Comparison of ENCODE assay signal across 18 cellular contexts in the genomic region with DNA sequence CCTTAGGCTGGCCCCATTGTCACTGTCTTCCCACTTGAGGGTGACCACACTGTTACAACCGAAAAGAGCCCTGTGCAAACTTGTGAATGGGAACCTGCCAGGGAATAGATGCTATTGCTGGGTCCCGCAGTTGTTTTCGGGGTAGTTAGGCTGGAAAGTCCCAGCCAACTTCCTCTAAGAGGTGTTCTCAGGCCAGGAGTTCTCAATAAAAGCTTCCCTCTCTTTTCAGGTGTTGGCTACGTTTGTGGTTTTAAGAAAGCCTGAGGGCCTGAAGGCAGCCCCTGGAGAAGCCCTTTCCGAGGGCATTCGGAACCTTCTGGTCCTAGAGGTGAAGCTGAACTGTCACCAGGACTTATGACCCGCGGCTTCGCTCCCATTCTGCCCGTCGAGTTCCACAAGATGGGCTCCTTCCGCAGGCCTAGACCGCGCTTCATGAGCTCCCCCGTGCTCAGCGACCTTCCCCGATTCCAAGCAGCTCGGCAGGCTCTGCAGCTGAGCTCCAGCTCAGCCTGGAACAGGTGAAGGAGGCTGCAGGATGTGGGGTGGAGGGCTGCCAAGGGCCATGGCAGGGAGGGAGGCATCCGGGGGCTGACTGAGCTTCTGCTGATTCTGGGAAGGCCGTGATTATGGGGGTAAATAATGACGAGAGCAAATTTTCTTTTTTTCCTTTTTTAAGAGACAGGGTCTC.
DNase-seq lines count a peak whose midpoint lies in the region; TF ChIP-seq lines count a peak whose summit lies in the region.
"Had no signal": no experiment of that assay in that cellular context is flagged by ENCODE, and none has a peak within 500 bp of the region (broad histone marks: within the 10 kb centered on the region; RNA-seq: fewer than 3 reads in every experiment).

No MANE protein-coding gene starts in this region.

- H3K9me3 ChIP-seq in mononuclear cell (ENCODE audit: low read depth, low read length) (no peaks in the 10 kb centered on the region), stomach (no peaks in the 10 kb centered on the region), ascending aorta (no peaks in the 10 kb centered on the region)
- H3K9me3 ChIP-seq: HAP-1 had no signal

- peaks cover 59% of the 10 kb centered on the region for H3K4me1 Mint-ChIP-seq in T-helper 1 cell treated with Interleukin-12 subunit alpha and Interleukin-12 subunit beta and Interleukin-4 antibody, amounts not matched to agents 30 μg/mL and 1 μg/mL, for 36 hours (ENCODE audit: low read depth)
- peaks cover 62% of the 10 kb centered on the region for H3K4me1 Mint-ChIP-seq in activated T-helper 1 cell treated with anti-CD3 and anti-CD28 coated beads, Interleukin-12 subunit alpha, Interleukin-12 subunit beta, Interleukin-2, Interleukin-4 antibody, amounts not matched to agents 30 ng/mL and 10 ng/mL and 1 ng/mL, durations not matched to agents 14 hours and 24 hours and 36 hours (ENCODE audit: low read depth)

- TF ChIP-seq EP300 in stomach (IDR thresholded peaks at IDR 0.05): no peak

- 78 to 91% (median 84%) methylated on average over 21 of the region's 21 CpGs for WGBS in stomach, 5 donors

- no peaks in the 10 kb centered on the region for H3K9me3 Mint-ChIP-seq in T-helper 1 cell treated with Interleukin-12 subunit alpha and Interleukin-12 subunit beta and Interleukin-4 antibody, amounts not matched to agents 30 μg/mL and 1 μg/mL, for 36 hours
- H3K9me3 Mint-ChIP-seq in activated T-helper 1 cell treated with anti-CD3 and anti-CD28 coated beads, Interleukin-12 subunit alpha, Interleukin-12 subunit beta, Interleukin-2, Interleukin-4 antibody, amounts not matched to agents 30 ng/mL and 10 ng/mL and 1 ng/mL, durations not matched to agents 14 hours and 24 hours and 36 hours: no peaks in the 10 kb centered on the region

- DNase-seq in T-helper 1 cell (no peak), GM12865 (ENCODE audit: low read depth) (peak; percentile 26), stomach (no peak), ascending aorta (ENCODE audit: low spot score in 2 of 2) (no peak)
- no peak for DNase-seq in activated T-helper 1 cell treated with anti-CD3 and anti-CD28 coated beads, Interleukin-12 subunit alpha, Interleukin-12 subunit beta, Interleukin-2, Interleukin-4 antibody, amounts not matched to agents 30 ng/mL and 10 ng/mL and 1 ng/mL, durations not matched to agents 14 hours and 24 hours and 36 hours (ENCODE audit: low spot score)
- DNase-seq in activated effector memory CD4-positive, alpha-beta T cell treated with Interleukin-2 at 50 U/mL for 16 hours: no peak
- DNase-seq: activated CD8-positive, alpha-beta memory T cell treated with anti-CD3 and anti-CD28 coated beads, Interleukin-2, amount 10 ng/mL, durations not matched to agents 7 days and 5 days; activated naive CD4-positive, alpha-beta T cell treated with anti-CD3 and anti-CD28 coated beads, Interleukin-2, amount 50 U/mL, for 16 hours; DMS 273 treated with DMSO at 0.1 percent for 48 hours; GF-D8; head of caudate nucleus; NCI-H1417; NCI-H526 treated with DMSO at 0.1 percent for 48 hours; SHP77 treated with DMSO at 0.1 percent for 48 hours had no signal

- intact Hi-C loops in activated T-helper 1 cell treated with anti-CD3 and anti-CD28 coated beads, Interleukin-12 subunit alpha, Interleukin-12 subunit beta, Interleukin-2, Interleukin-4 antibody, amounts not matched to agents 30 ng/mL and 10 ng/mL and 1 ng/mL, durations not matched to agents 14 hours and 24 hours and 36 hours (cut with micrococcal nuclease): loop anchor here (1.0 kb wide), 1 partner anchor 7 kb away; no protein-coding TSS in a partner anchor
- intact Hi-C loops in stomach (cut with DNase I; ENCODE audit: low total_unique reads) (no loop called here), ascending aorta (cut with DNase I) (loop anchor here (5.0 kb wide), 1 partner anchor 89 kb away; no protein-coding TSS in a partner anchor)

- H3K36me3 Mint-ChIP-seq in T-helper 1 cell treated with Interleukin-12 subunit alpha and Interleukin-12 subunit beta and Interleukin-4 antibody, amounts not matched to agents 30 μg/mL and 1 μg/mL, for 36 hours (ENCODE audit: low read depth): peaks cover 71% of the 10 kb centered on the region
- peaks cover 58% of the 10 kb centered on the region for H3K36me3 Mint-ChIP-seq in activated T-helper 1 cell treated with anti-CD3 and anti-CD28 coated beads, Interleukin-12 subunit alpha, Interleukin-12 subunit beta, Interleukin-2, Interleukin-4 antibody, amounts not matched to agents 30 ng/mL and 10 ng/mL and 1 ng/mL, durations not matched to agents 14 hours and 24 hours and 36 hours (ENCODE audit: low read depth)

- H3K27me3 Mint-ChIP-seq in T-helper 1 cell treated with Interleukin-12 subunit alpha and Interleukin-12 subunit beta and Interleukin-4 antibody, amounts not matched to agents 30 μg/mL and 1 μg/mL, for 36 hours (ENCODE audit: low read depth): no peaks in the 10 kb centered on the region
- H3K27me3 Mint-ChIP-seq in activated T-helper 1 cell treated with anti-CD3 and anti-CD28 coated beads, Interleukin-12 subunit alpha, Interleukin-12 subunit beta, Interleukin-2, Interleukin-4 antibody, amounts not matched to agents 30 ng/mL and 10 ng/mL and 1 ng/mL, durations not matched to agents 14 hours and 24 hours and 36 hours (ENCODE audit: insufficient read depth): no peaks in the 10 kb centered on the region
- H3K27me3 Mint-ChIP-seq: activated CD8-positive, alpha-beta memory T cell treated with anti-CD3 and anti-CD28 coated beads, Interleukin-2, amount 10 ng/mL, durations not matched to agents 7 days and 5 days had no signal

- H3K4me3 ChIP-seq in GM12865 (ENCODE audit: low read depth, low read length) (no peak overlapping the region), mononuclear cell (ENCODE audit: low read length) (peak overlapping the region; percentile 14), stomach (no peak overlapping the region), ascending aorta (no peak overlapping the region)
- H3K4me3 ChIP-seq: HAP-1 had no signal

- TF ChIP-seq CTCF in GM12865 (IDR thresholded peaks at IDR 0.05; ENCODE audit: insufficient read depth, low read depth, low read length, missing control alignments): no peak
- no peak for TF ChIP-seq CTCF in stomach (IDR thresholded peaks at IDR 0.05)
- TF ChIP-seq CTCF in ascending aorta (IDR thresholded peaks at IDR 0.05): no peak

- peak overlapping the region; percentile 83 for H3K4me3 Mint-ChIP-seq in T-helper 1 cell treated with Interleukin-12 subunit alpha and Interleukin-12 subunit beta and Interleukin-4 antibody, amounts not matched to agents 30 μg/mL and 1 μg/mL, for 36 hours
- H3K4me3 Mint-ChIP-seq in activated T-helper 1 cell treated with anti-CD3 and anti-CD28 coated beads, Interleukin-12 subunit alpha, Interleukin-12 subunit beta, Interleukin-2, Interleukin-4 antibody, amounts not matched to agents 30 ng/mL and 10 ng/mL and 1 ng/mL, durations not matched to agents 14 hours and 24 hours and 36 hours: peak overlapping the region; percentile 85
- H3K4me3 Mint-ChIP-seq: activated CD8-positive, alpha-beta memory T cell treated with anti-CD3 and anti-CD28 coated beads, Interleukin-2, amount 10 ng/mL, durations not matched to agents 7 days and 5 days had no signal

- no peak overlapping the region for H3K27ac ChIP-seq in stomach
- no peak overlapping the region for H3K27ac ChIP-seq in ascending aorta
- H3K27ac ChIP-seq: 22Rv1 had no signal

- H3K27ac Mint-ChIP-seq in T-helper 1 cell treated with Interleukin-12 subunit alpha and Interleukin-12 subunit beta and Interleukin-4 antibody, amounts not matched to agents 30 μg/mL and 1 μg/mL, for 36 hours: peak overlapping the region; percentile 85
- H3K27ac Mint-ChIP-seq in activated T-helper 1 cell treated with anti-CD3 and anti-CD28 coated beads, Interleukin-12 subunit alpha, Interleukin-12 subunit beta, Interleukin-2, Interleukin-4 antibody, amounts not matched to agents 30 ng/mL and 10 ng/mL and 1 ng/mL, durations not matched to agents 14 hours and 24 hours and 36 hours: peak overlapping the region; percentile 84
- H3K27ac Mint-ChIP-seq: activated CD8-positive, alpha-beta memory T cell treated with anti-CD3 and anti-CD28 coated beads, Interleukin-2, amount 10 ng/mL, durations not matched to agents 7 days and 5 days had no signal

- H3K36me3 ChIP-seq in stomach (peaks cover 0 to 28% (median 11%) of the 10 kb centered on the region in 4 donors), ascending aorta (no peaks in the 10 kb centered on the region)
- H3K36me3 ChIP-seq: HAP-1 had no signal

- TF ChIP-seq POLR2A in stomach (IDR thresholded peaks at IDR 0.05): no peak

- no peaks in the 10 kb centered on the region for H3K27me3 ChIP-seq in mononuclear cell (ENCODE audit: insufficient read depth, low read length)
- no peaks in the 10 kb centered on the region for H3K27me3 ChIP-seq in stomach
- no peaks in the 10 kb centered on the region for H3K27me3 ChIP-seq in ascending aorta

- peaks cover 31% of the 10 kb centered on the region for H3K4me1 ChIP-seq in mononuclear cell (ENCODE audit: insufficient read depth, low read length)
- no peaks in the 10 kb centered on the region for H3K4me1 ChIP-seq in stomach
- no peaks in the 10 kb centered on the region for H3K4me1 ChIP-seq in ascending aorta
- H3K4me1 ChIP-seq: HAP-1 had no signal
